ENCODE assay signal across 24 cellular contexts in the genomic region with DNA sequence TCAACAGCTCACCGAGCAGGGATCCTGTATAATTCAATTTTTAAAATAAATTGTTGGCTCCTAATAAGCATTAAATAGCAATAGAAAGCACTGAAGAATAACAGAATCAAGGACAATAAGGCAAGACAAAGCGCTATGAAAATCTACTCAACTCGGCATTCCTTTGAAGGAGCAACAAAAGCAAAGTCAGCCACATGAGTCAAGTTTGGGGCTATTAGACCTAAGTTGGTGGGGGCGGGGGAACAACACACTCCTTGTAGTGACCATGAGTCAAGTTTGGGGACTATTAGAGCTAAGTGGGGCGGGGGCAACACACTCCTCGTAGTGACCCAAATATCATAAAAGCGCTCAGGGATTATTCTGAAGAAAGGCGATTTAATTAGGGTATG.
DNase-seq lines count a peak whose midpoint lies in the region; ATAC-seq, FAIRE-seq and TF ChIP-seq lines count a peak whose summit lies in the region.
"Had no signal": no experiment of that assay in that cellular context is flagged by ENCODE, and none has a peak within 500 bp of the region (broad histone marks: within the 10 kb centered on the region; RNA-seq: fewer than 3 reads in every experiment).

No MANE protein-coding gene starts in this region.

- no peak overlapping the region for H3K4me3 ChIP-seq in GM23338
- no peak overlapping the region for H3K4me3 ChIP-seq in RWPE2 (ENCODE audit: severe bottlenecking)
- no peak overlapping the region for H3K4me3 ChIP-seq in H1 (ENCODE audit: extremely low read depth in 1 of 4, insufficient read depth in 2 of 4, low read depth in 3 of 4, low read length in 4 of 4)
- no peak overlapping the region for H3K4me3 ChIP-seq in keratinocyte (ENCODE audit: control insufficient read depth in 2 of 3, extremely low read depth in 1 of 3, insufficient read depth in 2 of 3, low read depth in 1 of 3, low read length in 3 of 3)
- H3K4me3 ChIP-seq: BLaER1 treated with 17β-estradiol and CSF1 and Interleukin-3, amounts not matched to agents 10 nM and 100 nM; PC-9 had no signal

- H4K20me1 ChIP-seq in GM23338 (replicated peaks; ENCODE audit: insufficient read depth) = no peaks in the 10 kb centered on the region
- no peaks in the 10 kb centered on the region for H4K20me1 ChIP-seq in H1 (replicated peaks in 1 of 2; ENCODE audit: control insufficient read depth in 1 of 2, insufficient read depth in 2 of 2, low read length in 2 of 2)
- no peaks in the 10 kb centered on the region for H4K20me1 ChIP-seq in keratinocyte (ENCODE audit: control insufficient read depth, extremely low read depth, insufficient read depth, low read length)
- H4K20me1 ChIP-seq: BLaER1 treated with 17β-estradiol and CSF1 and Interleukin-3, amounts not matched to agents 10 nM and 100 nM had no signal

- no peaks in the 10 kb centered on the region for H3K9me1 ChIP-seq in keratinocyte (ENCODE audit: control insufficient read depth, extremely low read depth, insufficient read depth, low read length)

- no peak overlapping the region for H4K91ac ChIP-seq in H1 (replicated peaks; ENCODE audit: insufficient read length, low read length)

- H2BK5ac ChIP-seq in H1 (ENCODE audit: low read depth, low read length) = no peak overlapping the region

- no peak overlapping the region for H3K56ac ChIP-seq in H1 (replicated peaks; ENCODE audit: insufficient read length, low read depth, low read length)

- H3K4me1 Mint-ChIP-seq in GM23338 = peaks cover 24% of the 10 kb centered on the region
- H3K4me1 Mint-ChIP-seq: IgD-negative memory B cell had no signal

- WGBS in H1 (ENCODE audit: extremely low coverage in 1 of 2, insufficient coverage in 1 of 2, insufficient read length in 1 of 2, insufficient replicate concordance in 2 of 2, low coverage in 1 of 2, low lambda C conversion rate in 2 of 2, missing lambda C conversion rate in 1 of 2), 2 experiments = 81% methylated on average over 8 of the region's 8 CpGs; no CpG with 5 or more reads in 1 of the 2 experiments

- H3K4me1 ChIP-seq in GM23338 (ENCODE audit: insufficient read depth) (peaks cover 22% of the 10 kb centered on the region), RWPE2 (ENCODE audit: insufficient read depth, poor library complexity, severe bottlenecking) (peaks cover 16% of the 10 kb centered on the region), H1 (replicated peaks in 1 of 4; ENCODE audit: control insufficient read depth in 3 of 4, insufficient read depth in 4 of 4, low read length in 3 of 4) (peaks cover 3 to 11% (median 5%) of the 10 kb centered on the region in 4 experiments; a peak in 4 of 7 replicates), keratinocyte (ENCODE audit: control insufficient read depth, extremely low read depth, insufficient read depth, low read length) (peaks cover 16% of the 10 kb centered on the region)

- H2BK20ac ChIP-seq in H1 (ENCODE audit: low read length) = no peak overlapping the region

- H3K79me2 ChIP-seq in GM23338 (replicated peaks; ENCODE audit: insufficient read depth) (no peaks in the 10 kb centered on the region), H1 (ENCODE audit: control insufficient read depth in 1 of 2, insufficient read depth in 2 of 2, low read length in 2 of 2) (no peaks in the 10 kb centered on the region), keratinocyte (ENCODE audit: control insufficient read depth, insufficient read depth, low read length) (no peaks in the 10 kb centered on the region)

- H4K5ac ChIP-seq in H1 (ENCODE audit: insufficient read length, low read depth, low read length) = no peak overlapping the region

- POLR2A ChIA-PET in H1 (lab: Charles Lee; ENCODE audit: partially characterized antibody) = no interaction called here

- no peaks in the 10 kb centered on the region; the same call in 1 of the 2 replicates for H3K79me1 ChIP-seq in H1 (ENCODE audit: low read depth, low read length)

- H3K23me2 ChIP-seq in H1 (ENCODE audit: low read depth, low read length) = no peaks in the 10 kb centered on the region

- no peak overlapping the region for H3K4me2 ChIP-seq in GM23338
- H3K4me2 ChIP-seq in H1 (ENCODE audit: insufficient read depth in 1 of 2, low read depth in 2 of 2, low read length in 2 of 2) = no peak overlapping the region
- H3K4me2 ChIP-seq in keratinocyte (ENCODE audit: control insufficient read depth, extremely low read depth, insufficient read depth, low read depth, low read length) = peak overlapping the region; percentile 76
- H3K4me2 ChIP-seq: BLaER1 treated with 17β-estradiol and CSF1 and Interleukin-3, amounts not matched to agents 10 nM and 100 nM; PC-9 had no signal

- peak; percentile 48 for FAIRE-seq in H1 (lab: Jason Lieb, UNC)
- FAIRE-seq in keratinocyte (lab: Jason Lieb, UNC) = no peak
- FAIRE-seq: GM12891, HTR-8/SVneo had no signal

- TF ChIP-seq CTCF in GM23338 (conservative IDR thresholded peaks at IDR 0.05; ENCODE audit: low read depth in 2 of 2) = no peak
- no peak for TF ChIP-seq CTCF in RWPE2 (IDR thresholded peaks at IDR 0.05; ENCODE audit: poor library complexity, severe bottlenecking)
- TF ChIP-seq CTCF in H1 (IDR thresholded peaks at IDR 0.05; ENCODE audit: control extremely low read depth in 1 of 3, insufficient read depth in 1 of 3, low read depth in 1 of 3, low read length in 3 of 3) = no peak
- no peak for TF ChIP-seq CTCF in keratinocyte (optimal IDR thresholded peaks at IDR 0.05 in 1 of 3, IDR thresholded peaks at IDR 0.05 in 1 of 3, conservative IDR thresholded peaks at IDR 0.05 in 1 of 3; ENCODE audit: extremely low read depth in 1 of 3, insufficient read depth in 2 of 3, low read length in 3 of 3)

- no peak overlapping the region for H3K23ac ChIP-seq in H1 (ENCODE audit: insufficient read length)

- H3K27me3 ChIP-seq in GM23338 (ENCODE audit: insufficient read depth) = no peaks in the 10 kb centered on the region
- no peaks in the 10 kb centered on the region for H3K27me3 ChIP-seq in RWPE2 (ENCODE audit: insufficient read depth, poor library complexity, severe bottlenecking)
- no peaks in the 10 kb centered on the region for H3K27me3 ChIP-seq in H1 (replicated peaks in 1 of 4; ENCODE audit: control insufficient read depth in 3 of 4, extremely low read depth in 1 of 4, insufficient read depth in 3 of 4, low read length in 3 of 4)
- no peaks in the 10 kb centered on the region for H3K27me3 ChIP-seq in keratinocyte (ENCODE audit: control insufficient read depth, extremely low read depth, insufficient read depth, low read length)
- H3K27me3 ChIP-seq: BLaER1 treated with 17β-estradiol and CSF1 and Interleukin-3, amounts not matched to agents 10 nM and 100 nM had no signal

- H3F3A ChIP-seq in GM23338 (replicated peaks; ENCODE audit: low read depth) = no peaks in the 10 kb centered on the region

- no peaks in the 10 kb centered on the region for H3K36me3 Mint-ChIP-seq in GM23338 (ENCODE audit: low read depth)

- peak; percentile 41 for DNase-seq in GM23338 (ENCODE audit: low spot score)
- no peak for DNase-seq in RWPE2 (ENCODE audit: low spot score)
- no peak for DNase-seq in H1 (ENCODE audit: low read depth in 1 of 2, low spot score in 2 of 2)
- no peak for DNase-seq in keratinocyte (ENCODE audit: low read depth, low spot score)
- DNase-seq in SIG-M5 (lab: John Stamatoyannopoulos, UW) = no peak
- DNase-seq in OCI-M1 (lab: John Stamatoyannopoulos, UW) = no peak
- no peak for DNase-seq in activated CD4-positive, CD25-positive, alpha-beta regulatory T cell treated with anti-CD3 and anti-CD28 coated beads, Interleukin-2, amount 50 U/mL, for 72 hours
- DNase-seq: 8988T; CD8-positive, alpha-beta T cell; GOT3; MV-4-11; NCI-H1694 treated with DMSO at 0.1 percent for 48 hours; NCI-H2081 treated with DMSO at 0.1 percent for 48 hours; NCI-H2171 treated with DMSO at 0.1 percent for 48 hours; NCI-H446; NCI-H526; PC-9; RPMI8226; SHP77 treated with DMSO at 0.1 percent for 48 hours had no signal

- H2BK12ac ChIP-seq in H1 (ENCODE audit: low read depth, low read length) = no peak overlapping the region

- ATAC-seq in GM23338 (peak; percentile 30; the same call in 2 of the 3 replicates), RWPE2 (ENCODE audit: low read depth) (0 out of 3 replicates have a peak, but pooled peaks have one; percentile 15), GM18873 (IDR thresholded peaks at IDR 0.05; ENCODE audit: low FRiP score, unreplicated experiment) (no peak)
- ATAC-seq: CD8-positive, alpha-beta T cell had no signal

- no peak overlapping the region for H2BK120ac ChIP-seq in H1 (replicated peaks; ENCODE audit: low read depth, low read length)

- H3K9me3 Mint-ChIP-seq in GM23338 = no peaks in the 10 kb centered on the region

- H4K8ac ChIP-seq in H1 (ENCODE audit: extremely low read depth, insufficient read depth, low read length) = no peak overlapping the region

- H3K36me3 ChIP-seq in GM23338 (ENCODE audit: insufficient read depth) (no peaks in the 10 kb centered on the region), RWPE2 (ENCODE audit: low read depth) (no peaks in the 10 kb centered on the region), H1 (ENCODE audit: control insufficient read depth in 2 of 4, insufficient read depth in 4 of 4, low read length in 3 of 4) (no peaks in the 10 kb centered on the region), keratinocyte (ENCODE audit: control insufficient read depth in 2 of 2, extremely low read depth in 1 of 2, insufficient read depth in 2 of 2, low read length in 2 of 2) (no peaks in the 10 kb centered on the region)

- H2AK5ac ChIP-seq in H1 (ENCODE audit: low read depth, low read length) = no peak overlapping the region

- no peaks in the 10 kb centered on the region for H3K9me2 ChIP-seq in GM23338 (ENCODE audit: insufficient read depth)

- no peak overlapping the region for H3K4me3 Mint-ChIP-seq in GM23338
- H3K4me3 Mint-ChIP-seq: CD8-positive, alpha-beta T cell; IgD-negative memory B cell had no signal

- no peak overlapping the region for H3K4ac ChIP-seq in H1 (replicated peaks; ENCODE audit: insufficient read length, low read depth, low read length)

- TF ChIP-seq POLR2A in H1 (IDR thresholded peaks at IDR 0.05; ENCODE audit: control extremely low read depth in 1 of 2, low read depth in 2 of 2, low read length in 2 of 2) = no peak

- H3K27ac Mint-ChIP-seq in GM23338 = peak overlapping the region; percentile 37; the same call in 1 of the 2 replicates
- H3K27ac Mint-ChIP-seq: CD8-positive, alpha-beta T cell; IgD-negative memory B cell had no signal

- CTCF ChIA-PET in H1 (lab: Charles Lee; ENCODE audit: partially characterized antibody) = interaction anchor here (1.1 to 1.3 kb wide), 3 partner anchors 9 to 429 kb away, joined by 3 to 4 read pairs (median 4); no protein-coding TSS in a partner anchor

- H3K27ac ChIP-seq in GM23338 (ENCODE audit: low read depth) (no peak overlapping the region), RWPE2 (ENCODE audit: poor library complexity, severe bottlenecking) (peak overlapping the region; percentile 11), H1 (ENCODE audit: low read depth, low read length) (no peak overlapping the region), keratinocyte (ENCODE audit: control insufficient read depth, insufficient read depth, low read length) (no peak overlapping the region)
- H3K27ac ChIP-seq: BLaER1 treated with 17β-estradiol and CSF1 and Interleukin-3, amounts not matched to agents 10 nM and 100 nM; PC-9 had no signal

- H2AFZ ChIP-seq in GM23338 (no peak overlapping the region), H1 (ENCODE audit: low read length) (no peak overlapping the region), keratinocyte (ENCODE audit: control insufficient read depth, low read length) (no peak overlapping the region)
- H2AFZ ChIP-seq: PC-9 had no signal

- H3K27me3 Mint-ChIP-seq in GM23338 (ENCODE audit: insufficient read depth, low read depth, poor library complexity) = peaks cover 5% of the 10 kb centered on the region
- H3K27me3 Mint-ChIP-seq: IgD-negative memory B cell had no signal

- H3K9ac ChIP-seq in H1 (replicated peaks in 1 of 4; ENCODE audit: extremely low read depth in 1 of 4, low read depth in 3 of 4, low read length in 3 of 4) (no peak overlapping the region), keratinocyte (ENCODE audit: control insufficient read depth, extremely low read depth, insufficient read depth, low read length) (no peak overlapping the region)
- H3K9ac ChIP-seq: BLaER1 treated with 17β-estradiol and CSF1 and Interleukin-3, amounts not matched to agents 10 nM and 100 nM had no signal

- H2BK15ac ChIP-seq in H1 (ENCODE audit: low read length) = no peak overlapping the region

- H3K18ac ChIP-seq in H1 (ENCODE audit: extremely low read depth, low read length) = no peak overlapping the region; the same call in 1 of the 2 replicates

- no peak for TF ChIP-seq EP300 in H1 (IDR thresholded peaks at IDR 0.05; ENCODE audit: borderline replicate concordance in 1 of 2, low read depth in 2 of 2, low read length in 2 of 2)

- H3K14ac ChIP-seq in H1 (ENCODE audit: insufficient read length) = no peak overlapping the region

- dilution Hi-C loops in keratinocyte (cut with MboI; ENCODE audit: extremely low pct_ligation_motif_present, low sequenced_read_pairs) = no loop called here

- H3K9me3 ChIP-seq in RWPE2 (ENCODE audit: severe bottlenecking) = peaks cover 4% of the 10 kb centered on the region
- no peaks in the 10 kb centered on the region for H3K9me3 ChIP-seq in H1 (ENCODE audit: insufficient read depth in 2 of 2, low read depth in 1 of 2, low read length in 1 of 2)
- H3K9me3 ChIP-seq in keratinocyte (ENCODE audit: control insufficient read depth, low read depth, low read length) = no peaks in the 10 kb centered on the region

- no peak for TF ChIP-seq RAD21 in H1 (IDR thresholded peaks at IDR 0.05 in 1 of 2, conservative IDR thresholded peaks at IDR 0.05 in 1 of 2; ENCODE audit: low read depth in 2 of 2, low read length in 2 of 2)
